Comparison of ENCODE assay signal across 1 cellular context in the genomic region with DNA sequence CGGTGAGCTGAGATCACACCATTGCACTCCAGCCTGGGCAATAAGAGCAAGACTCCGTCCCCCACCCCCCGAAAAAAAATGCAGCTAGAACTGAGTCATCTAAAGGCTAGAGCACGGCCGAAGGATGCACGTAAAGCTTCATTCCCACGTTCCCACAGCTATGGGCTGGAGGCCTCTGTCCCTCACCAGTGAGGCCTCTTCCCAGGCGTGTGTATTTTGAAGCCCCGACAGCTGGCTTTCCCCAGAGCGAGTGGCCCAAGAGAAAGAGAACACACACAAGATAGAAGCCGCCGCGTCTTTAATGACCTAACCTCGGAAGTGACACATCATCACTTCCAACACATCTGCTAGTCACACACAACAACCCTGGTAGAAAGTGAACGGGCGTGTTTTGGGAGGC.
TF ChIP-seq lines count a peak whose summit lies in the region.

No MANE protein-coding gene starts in this region.

TF ChIP-seq in IMR-90, 13 proteins besides CTCF, POLR2A, EP300 and RAD21:
- TF ChIP-seq CEBPB (IDR thresholded peaks at IDR 0.05; ENCODE audit: low read depth, low read length) (no peak), MAFK (IDR thresholded peaks at IDR 0.05; ENCODE audit: low read depth, low read length) (no peak), FOS (IDR thresholded peaks at IDR 0.05; ENCODE audit: low read depth, low read length) (no peak), RFX5 (IDR thresholded peaks at IDR 0.05; ENCODE audit: low read depth, low read length) (no peak)
